In genomic region chr2:156765450-156765849, GRCh38 we compare ENCODE assay signal across 23 cellular contexts.
"Had no signal": no experiment of that assay in that cellular context is flagged by ENCODE, and none has a peak within 500 bp of the region (broad histone marks: within the 10 kb centered on the region; RNA-seq: fewer than 3 reads in every experiment).

No MANE protein-coding gene starts in this region.

- H3K36me3 ChIP-seq: SJCRH30 had no signal

- H3K4me2 ChIP-seq: KMS-11 had no signal

- H3K27me3 ChIP-seq: SJCRH30 had no signal

- DNase-seq: Kasumi-1, MV-4-11, NCI-H1048, NCI-H1105, NCI-H1417, NCI-H1436 treated with DMSO at 0.1 percent for 48 hours, NCI-H1694, NCI-H187 treated with DMSO at 0.1 percent for 48 hours, NCI-H2029 treated with DMSO at 0.1 percent for 48 hours, NCI-H2171 treated with DMSO at 0.1 percent for 48 hours, NCI-H345, NCI-H446 treated with DMSO at 0.1 percent for 48 hours, NCI-H510A treated with DMSO at 0.1 percent for 48 hours, NCI-H526, NCI-H82, PC-3, SHP77 treated with DMSO at 0.1 percent for 48 hours, SJCRH30, T-helper 1 cell had no signal

- H3K9me3 ChIP-seq: SJCRH30 had no signal

- H3K4me3 ChIP-seq: SJCRH30 had no signal

- H3K4me1 ChIP-seq: SJCRH30 had no signal

- H3K27ac ChIP-seq: KMS-11, SJCRH30 had no signal

- ATAC-seq: Panc1, PC-3, Right ventricle myocardium inferior, SK-N-SH treated with all-trans-retinoic acid at 6 μM for 48 hours had no signal

- H3K9ac ChIP-seq: KMS-11 had no signal
